Comparison of ENCODE assay signal across 11 cellular contexts in the genomic region with DNA sequence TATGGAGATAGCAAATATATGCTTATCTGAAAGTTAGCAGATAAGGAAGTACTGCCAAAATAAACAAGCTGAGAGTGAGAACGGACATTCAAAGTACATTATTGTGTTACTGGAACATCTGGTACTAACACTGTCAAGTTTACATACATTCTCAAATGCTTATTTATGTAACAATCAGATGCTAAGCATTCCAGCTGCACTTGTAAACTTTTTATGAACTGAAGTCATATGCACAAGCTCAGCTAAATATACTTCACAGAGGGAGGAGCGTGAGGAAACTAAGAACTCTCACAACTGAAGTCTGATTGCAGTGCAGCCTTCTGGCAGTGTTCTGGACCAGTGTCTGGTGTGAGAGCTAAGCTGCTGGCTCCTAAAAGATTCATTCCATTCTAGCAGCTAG.
DNase-seq lines count a peak whose midpoint lies in the region; ATAC-seq, FAIRE-seq and TF ChIP-seq lines count a peak whose summit lies in the region.
"Had no signal": no experiment of that assay in that cellular context is flagged by ENCODE, and none has a peak within 500 bp of the region (broad histone marks: within the 10 kb centered on the region; RNA-seq: fewer than 3 reads in every experiment).

No MANE protein-coding gene starts in this region.

- intact Hi-C loops in pancreas (cut with DNase I) = no loop called here

- H3K27ac ChIP-seq in RWPE2 (ENCODE audit: poor library complexity, severe bottlenecking) (peak overlapping the region; percentile 96), pancreas (no peak overlapping the region)
- H3K27ac ChIP-seq: HL-60 had no signal

- FAIRE-seq in pancreas (lab: Jason Lieb, UNC) (peak; percentile 93), GM19239 (lab: Jason Lieb, UNC) (no peak)

- peaks cover 61% of the 10 kb centered on the region for H3K4me1 ChIP-seq in RWPE2 (ENCODE audit: insufficient read depth, poor library complexity, severe bottlenecking)
- peaks cover 0 to 14% (median 0%) of the 10 kb centered on the region in 3 donors for H3K4me1 ChIP-seq in pancreas

- H3K4me3 ChIP-seq in RWPE2 (ENCODE audit: severe bottlenecking) (no peak overlapping the region), foreskin fibroblast (ENCODE audit: low read depth in 1 of 2, low read length in 2 of 2) (no peak overlapping the region), pancreas (no peak overlapping the region)

- H3K9me3 ChIP-seq in RWPE2 (ENCODE audit: severe bottlenecking) = no peaks in the 10 kb centered on the region
- no peaks in the 10 kb centered on the region for H3K9me3 ChIP-seq in pancreas

- TF ChIP-seq CTCF in RWPE2 (IDR thresholded peaks at IDR 0.05; ENCODE audit: poor library complexity, severe bottlenecking) (no peak), foreskin fibroblast (IDR thresholded peaks at IDR 0.05; ENCODE audit: low read depth, low read length) (no peak), pancreas (IDR thresholded peaks at IDR 0.05) (no peak)

- 29 to 43% methylated on average over 2 of the region's 2 CpGs for WGBS in pancreas, 2 donors

- no peaks in the 10 kb centered on the region for H3K27me3 ChIP-seq in RWPE2 (ENCODE audit: insufficient read depth, poor library complexity, severe bottlenecking)
- no peaks in the 10 kb centered on the region for H3K27me3 ChIP-seq in pancreas

- DNase-seq in DMS53 treated with DMSO at 0.1 percent for 48 hours (lab: John Stamatoyannopoulos, UW; ENCODE audit: unreplicated experiment) = peak; percentile 46
- DNase-seq in RWPE2 (ENCODE audit: low spot score) = no peak
- peak; percentile 93 to 95 for DNase-seq in foreskin fibroblast
- no peak for DNase-seq in pancreas
- DNase-seq in GM19239 (ENCODE audit: insufficient read length, low spot score) = no peak
- DNase-seq in superior temporal gyrus (ENCODE audit: extremely low spot score) = no peak
- DNase-seq: activated CD4-positive, alpha-beta T cell treated with anti-CD3 and anti-CD28 coated beads for 1 hour; naive thymus-derived CD8-positive, alpha-beta T cell had no signal

- H3K36me3 ChIP-seq in RWPE2 (ENCODE audit: low read depth) = no peaks in the 10 kb centered on the region
- H3K36me3 ChIP-seq in pancreas = no peaks in the 10 kb centered on the region

- peak; percentile 39 for ATAC-seq in RWPE2 (ENCODE audit: low read depth)
- peak in 1 of 4 donors; percentile 33 for ATAC-seq in pancreas
- ATAC-seq in HG03432 (IDR thresholded peaks at IDR 0.05; ENCODE audit: unreplicated experiment) = no peak
- ATAC-seq in GM18861 (IDR thresholded peaks at IDR 0.05; ENCODE audit: unreplicated experiment) = no peak
- ATAC-seq: naive thymus-derived CD8-positive, alpha-beta T cell had no signal

Comparison
In these comparisons a context has a peak if more than half of its experiments do, and no peak if none do; other contexts are left out.
1. DNase-seq: peak in DMS53 treated with DMSO at 0.1 percent for 48 hours (single experiment) and foreskin fibroblast (2 of 2); none in RWPE2 (single experiment), pancreas (0 of 6), GM19239 (single experiment) and superior temporal gyrus (single experiment).